14 cellular contexts compared by ENCODE assay signal in the genomic region with DNA sequence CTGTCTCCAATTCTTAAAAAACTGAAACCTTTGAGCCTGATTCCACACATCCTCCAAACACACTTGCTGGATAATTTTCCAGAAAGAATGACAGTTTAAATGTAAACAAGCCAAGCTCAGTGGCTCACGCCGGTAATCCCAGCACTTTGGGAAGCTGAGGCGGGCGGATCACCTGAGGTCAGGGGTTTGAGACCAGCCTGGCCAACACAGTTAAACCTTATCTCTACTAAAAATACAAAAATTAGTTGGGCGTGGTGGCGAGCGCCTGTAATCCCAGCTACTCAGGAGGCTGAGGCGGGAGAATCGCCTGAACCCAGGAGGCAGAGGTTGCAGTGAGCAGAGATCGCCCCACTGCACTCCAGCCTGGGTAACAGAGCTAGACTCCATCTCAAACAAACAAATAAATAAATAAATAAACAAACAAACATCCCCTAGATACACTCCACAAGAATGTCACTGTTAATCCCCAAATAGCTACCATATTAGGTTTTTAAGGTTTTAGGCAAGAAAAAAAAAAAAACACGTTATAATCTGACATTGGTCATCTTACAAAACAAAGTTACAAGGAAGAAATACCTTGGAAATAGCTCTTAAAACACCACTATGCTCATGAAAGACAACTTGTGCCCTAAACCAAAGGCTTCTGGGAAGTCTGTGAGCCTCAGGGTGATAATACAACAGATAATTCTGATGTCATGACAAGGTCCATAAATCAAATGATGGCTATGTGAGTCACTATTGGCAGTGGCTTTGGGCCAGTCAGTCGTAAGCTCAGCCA. TPM values are rescaled to one million over a fixed set of nuclear protein-coding genes. Genes with fewer than 3 reads are reported as not detected.
DNase-seq lines count a peak whose midpoint lies in the region; ATAC-seq and TF ChIP-seq lines count a peak whose summit lies in the region.
"Had no signal": no experiment of that assay in that cellular context is flagged by ENCODE, and none has a peak within 500 bp of the region (broad histone marks: within the 10 kb centered on the region; RNA-seq: fewer than 3 reads in every experiment).

No MANE protein-coding gene starts in this region.

- TF ChIP-seq RAD21 in IMR-90 (IDR thresholded peaks at IDR 0.05; ENCODE audit: low read length), result 0 out of 2 replicates have a peak, but pooled peaks have one; percentile 3

- no peaks in the 10 kb centered on the region for H4K20me1 ChIP-seq in IMR-90 (ENCODE audit: insufficient read depth, low read length)

- no peak overlapping the region for H4K8ac ChIP-seq in IMR-90 (ENCODE audit: low read depth in 2 of 2, low read length in 2 of 2)

- H2BK15ac ChIP-seq in IMR-90 (ENCODE audit: low read depth, low read length), result no peak overlapping the region

- WGBS in IMR-90 (ENCODE audit: extremely low coverage in 2 of 2, insufficient read length in 1 of 2), 2 experiments, result 100% methylated on average over 2 of the region's 12 CpGs; no CpG with 5 or more reads in 1 of the 2 experiments

- no peak overlapping the region for H4K5ac ChIP-seq in IMR-90 (ENCODE audit: low read depth, low read length)

- no peak overlapping the region for H3K56ac ChIP-seq in IMR-90 (ENCODE audit: extremely low read depth, insufficient read depth, low read length)

- no peak overlapping the region for H2AFZ ChIP-seq in IMR-90 (replicated peaks; ENCODE audit: low read length, poor library complexity)

- H3K4ac ChIP-seq in IMR-90 (ENCODE audit: low read depth, low read length), result no peak overlapping the region

- H3K9ac ChIP-seq in IMR-90 (ENCODE audit: low read depth, low read length), result no peak overlapping the region

- H3K14ac ChIP-seq in IMR-90 (replicated peaks; ENCODE audit: low read depth, low read length), result no peak overlapping the region

- POLR2A ChIA-PET in IMR-90 (lab: Charles Lee; ENCODE audit: unreplicated experiment), result no interaction called here

- dilution Hi-C loops in IMR-90 (cut with HindIII; ENCODE audit: low sequenced_read_pairs, unreplicated experiment), result no loop called here

- H3K27ac ChIP-seq in IMR-90 (ENCODE audit: insufficient read depth, low read length), result no peak overlapping the region
- H3K27ac ChIP-seq: heart right ventricle had no signal

- H3K4me3 ChIP-seq in IMR-90 (ENCODE audit: insufficient read depth, low read depth, low read length) (no peak overlapping the region), astrocyte of the spinal cord (ENCODE audit: low read depth, low read length) (no peak overlapping the region), mucosa of descending colon (no peak overlapping the region)
- H3K4me3 ChIP-seq: heart right ventricle had no signal

- H3K27me3 ChIP-seq in IMR-90 (ENCODE audit: control insufficient read depth, insufficient read depth, low read length), result no peaks in the 10 kb centered on the region
- H3K27me3 ChIP-seq: heart right ventricle had no signal

- TF ChIP-seq POLR2A in IMR-90 (IDR thresholded peaks at IDR 0.05; ENCODE audit: low read depth, low read length), result no peak

- no peak overlapping the region for H2BK5ac ChIP-seq in IMR-90 (ENCODE audit: low read depth, low read length, poor library complexity, severe bottlenecking)

- TF ChIP-seq CTCF in IMR-90 (conservative IDR thresholded peaks at IDR 0.05; ENCODE audit: low read depth, low read length) (no peak), astrocyte of the spinal cord (IDR thresholded peaks at IDR 0.05; ENCODE audit: low read depth, low read length) (no peak), mucosa of descending colon (IDR thresholded peaks at IDR 0.05) (no peak)

- H2AK5ac ChIP-seq in IMR-90 (ENCODE audit: low read depth, low read length), result no peak overlapping the region

- 0 out of 2 replicates have a peak overlapping the region, but pooled peaks have one; percentile 7 for H3K4me2 ChIP-seq in IMR-90 (ENCODE audit: low read depth, low read length)

- in situ Hi-C loops in IMR-90 (cut with MboI; ENCODE audit: low sequenced_read_pairs), result no loop called here
- in situ Hi-C loops in astrocyte of the spinal cord (cut with HindIII; ENCODE audit: low sequenced_read_pairs), result no loop called here

- H3K9me1 ChIP-seq in IMR-90 (ENCODE audit: insufficient read depth, low read length), result no peaks in the 10 kb centered on the region

- H2BK120ac ChIP-seq in IMR-90 (ENCODE audit: low read depth, low read length), result no peak overlapping the region

- ATAC-seq in IMR-90 (ENCODE audit: low read depth) (peak; percentile 68), mucosa of descending colon (peak; percentile 71), HG03520 (IDR thresholded peaks at IDR 0.05; ENCODE audit: unreplicated experiment) (no peak), HG02759 (IDR thresholded peaks at IDR 0.05; ENCODE audit: unreplicated experiment) (no peak)
- ATAC-seq: heart right ventricle, T-helper 17 cell had no signal

- no TSS peak for BruUV-seq in IMR-90 (replicated peaks; lab: Mats Ljungman, UMichigan)

- H3K9me3 ChIP-seq in IMR-90 (ENCODE audit: control insufficient read depth, insufficient read depth, low read length) (no peaks in the 10 kb centered on the region), mucosa of descending colon (no peaks in the 10 kb centered on the region)
- H3K9me3 ChIP-seq: heart right ventricle had no signal

- H3K18ac ChIP-seq in IMR-90 (ENCODE audit: low read depth, low read length), result no peak overlapping the region

- no peak overlapping the region for H2AK9ac ChIP-seq in IMR-90 (replicated peaks; ENCODE audit: low read depth, low read length, poor library complexity)

- H3K23ac ChIP-seq in IMR-90 (ENCODE audit: low read depth, low read length), result no peak overlapping the region

- CTCF ChIA-PET in IMR-90 (lab: Yijun Ruan, JAX), result interaction anchor here (1.7 kb wide), 1 partner anchor 14 kb away, joined by 5 read pairs; a partner anchor contains a TSS

- intact Hi-C loops in IMR-90 (cut with micrococcal nuclease) (no loop called here), mucosa of descending colon (cut with DNase I, micrococcal nuclease) (no loop called here)

- no peak overlapping the region for H4K91ac ChIP-seq in IMR-90 (ENCODE audit: insufficient read depth, low read depth, low read length)

- no peak overlapping the region for H2BK20ac ChIP-seq in IMR-90 (ENCODE audit: low read depth, low read length)

- DNase-seq in COLO829 (ENCODE audit: low spot score) (peak; percentile 94), IMR-90 (peak; percentile 93), astrocyte of the spinal cord (ENCODE audit: low read depth, low spot score) (peak; percentile 71), mucosa of descending colon (no peak)
- no peak for DNase-seq in stimulated activated CD8-positive, alpha-beta memory T cell treated with anti-CD3 and anti-CD28 coated beads, Interleukin-4, amount 100 ng/mL, for 48 hours
- DNase-seq in stimulated activated CD4-positive, alpha-beta T cell treated with anti-CD3 and anti-CD28 coated beads, Interleukin-2, amount 100 ng/mL, for 48 hours, result no peak
- DNase-seq: activated T-cell treated with anti-CD3 and anti-CD28 coated beads, Interleukin-2, amount 50 U/mL, for 24 hours; cerebellar nuclear complex; heart right ventricle; midbrain; NCI-H510A treated with DMSO at 0.1 percent for 48 hours; T-helper 17 cell had no signal

- H3K36me3 ChIP-seq in IMR-90 (ENCODE audit: control insufficient read depth, insufficient read depth, low read length) (no peaks in the 10 kb centered on the region), mucosa of descending colon (ENCODE audit: low read depth) (no peaks in the 10 kb centered on the region)
- H3K36me3 ChIP-seq: heart right ventricle had no signal

- peaks cover 0 to 2% of the 10 kb centered on the region in 2 experiments; a peak in 1 of 4 replicates for H3K79me1 ChIP-seq in IMR-90 (ENCODE audit: low read depth in 1 of 2, low read length in 2 of 2)

- H3K4me1 ChIP-seq in IMR-90 (ENCODE audit: control insufficient read depth, insufficient read depth, low read length) (peaks cover 7% of the 10 kb centered on the region), mucosa of descending colon (ENCODE audit: low read depth) (peaks cover 7% of the 10 kb centered on the region)

TF ChIP-seq in IMR-90, 13 proteins besides CTCF, POLR2A, EP300 and RAD21:
- TF ChIP-seq MAFK (IDR thresholded peaks at IDR 0.05; ENCODE audit: low read depth, low read length), result no peak
- no peak for TF ChIP-seq MXI1 (IDR thresholded peaks at IDR 0.05; ENCODE audit: borderline replicate concordance, low read depth, low read length)
- TF ChIP-seq FOS (IDR thresholded peaks at IDR 0.05; ENCODE audit: low read depth, low read length), result peak; percentile 80

RNA-seq across cellular contexts. Expression of a gene that starts 13.2 kb away (rescaled TPM):
- 6.3 and 8.3 TPM in 2 replicates for total RNA-seq in IMR-90 (2012; rRNA removed)
- 2.8 and 3.4 TPM in 2 replicates for polyA plus RNA-seq in IMR-90 (2012; rRNA removed)
- polyA plus RNA-seq in IMR-90 (2012; cell fraction: cytosol; rRNA removed), result 1.2 TPM in 2 replicates
- polyA plus RNA-seq in IMR-90 (2012; cell fraction: nucleus; rRNA removed; ENCODE audit: low replicate concordance), result 1.6 and 12.3 TPM in 2 replicates
- total RNA-seq in mucosa of descending colon, result 10 to 100 TPM; 27.2 to 33.0 (median 28.0) TPM

Comparison
In these comparisons a context has a peak if more than half of its experiments do, and no peak if none do; other contexts are left out.
1. DNase-seq: peak in COLO829 (single experiment), IMR-90 (single experiment) and astrocyte of the spinal cord (single experiment); none in mucosa of descending colon (0 of 3), stimulated activated CD8-positive, alpha-beta memory T cell treated with anti-CD3 and anti-CD28 coated beads, Interleukin-4, amount 100 ng/mL, for 48 hours (single experiment) and stimulated activated CD4-positive, alpha-beta T cell treated with anti-CD3 and anti-CD28 coated beads, Interleukin-2, amount 100 ng/mL, for 48 hours (0 of 2).
2. ATAC-seq: peak in IMR-90 (single experiment) and mucosa of descending colon (single experiment); none in HG03520 (single experiment) and HG02759 (single experiment).